19 cellular contexts compared by ENCODE assay signal in the genomic region with DNA sequence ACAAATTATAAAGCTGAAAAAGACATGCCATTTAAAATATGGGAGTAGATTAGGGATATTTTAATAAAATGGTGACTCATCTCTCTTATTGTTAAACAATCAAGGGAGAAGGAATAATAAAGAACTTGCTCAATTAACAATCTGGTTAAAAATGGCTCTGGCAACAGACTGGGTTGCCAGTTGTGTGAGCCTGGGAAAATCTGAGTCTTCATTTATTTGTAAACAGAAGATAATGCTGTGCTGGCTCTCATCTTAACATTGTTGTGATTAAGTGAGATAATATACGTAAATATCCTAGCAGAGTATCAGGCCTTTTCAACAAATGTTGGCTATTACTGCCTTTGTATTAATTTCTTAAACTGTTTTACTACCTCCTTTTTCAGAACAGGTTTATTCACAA.
"Had no signal": no experiment of that assay in that cellular context is flagged by ENCODE, and none has a peak within 500 bp of the region (broad histone marks: within the 10 kb centered on the region; RNA-seq: fewer than 3 reads in every experiment).

No MANE protein-coding gene starts in this region.

- H3K27me3 ChIP-seq: MG63, SJSA1 had no signal

- H3K27ac ChIP-seq: HL-60, SJSA1, SK-N-MC had no signal

- DNase-seq: IMR-90, Karpas-422, KG1, MG63, NCI-H1092 treated with DMSO at 0.1 percent for 48 hours, NCI-H1436, NCI-H2029, NCI-H2081 treated with DMSO at 0.1 percent for 48 hours, NCI-H524, NCI-H526 treated with DMSO at 0.1 percent for 48 hours, NCI-H774, Right ventricle myocardium superior, RPMI8226, SIG-M5, T-helper 1 cell had no signal

- ATAC-seq: HepG2 had no signal

- H3K9me3 ChIP-seq: MG63, SJSA1 had no signal

- H3K36me3 ChIP-seq: MG63, SJSA1 had no signal

- H3K4me3 ChIP-seq: MG63, SJSA1, SK-N-MC had no signal

- H3K4me1 ChIP-seq: SJSA1 had no signal
